Comparison of ENCODE assay signal across 9 cellular contexts in the genomic region with DNA sequence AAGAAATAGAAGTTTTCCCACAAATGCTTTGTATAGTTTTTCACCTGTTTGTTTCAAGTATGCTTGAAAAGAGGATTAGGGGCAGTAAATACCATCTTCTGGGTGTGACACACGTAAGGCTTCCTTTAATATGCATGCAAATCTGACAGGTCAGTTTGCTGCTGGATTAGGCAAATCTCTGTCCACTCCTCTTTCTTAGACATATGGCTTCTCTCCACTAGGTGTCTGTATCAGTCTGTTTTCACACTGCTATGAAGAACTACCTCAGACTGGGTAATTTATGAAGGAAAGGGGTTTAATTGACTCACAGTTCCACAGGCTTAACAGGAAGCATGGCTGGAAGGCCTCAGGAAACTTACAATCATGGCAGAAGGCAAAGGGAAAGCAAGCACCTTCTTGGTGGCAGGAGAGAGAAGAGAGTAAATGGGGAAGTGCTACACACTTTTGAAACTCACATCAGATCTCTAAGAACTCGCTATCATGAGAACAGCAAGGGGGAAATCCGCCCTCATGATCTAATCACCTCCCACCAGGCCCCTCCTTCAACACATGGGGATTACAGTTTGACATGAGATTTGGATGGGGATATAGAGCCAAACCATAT.
DNase-seq lines count a peak whose midpoint lies in the region; ATAC-seq and TF ChIP-seq lines count a peak whose summit lies in the region.
"Had no signal": no experiment of that assay in that cellular context is flagged by ENCODE, and none has a peak within 500 bp of the region (broad histone marks: within the 10 kb centered on the region; RNA-seq: fewer than 3 reads in every experiment).

No MANE protein-coding gene starts in this region.

- H3K27me3 Mint-ChIP-seq in IgD-negative memory B cell (no peaks in the 10 kb centered on the region), T-helper 17 cell (no peaks in the 10 kb centered on the region)

- DNase-seq in epithelial cell of esophagus (ENCODE audit: low read depth) = no peak
- DNase-seq in HK-2 (ENCODE audit: unreplicated experiment) = no peak
- DNase-seq in dedifferentiated amniotic fluid mesenchymal stem cell (ENCODE audit: extremely low spot score) = no peak
- DNase-seq in T-helper 17 cell = no peak
- DNase-seq: spleen had no signal

- H3K9me3 Mint-ChIP-seq in IgD-negative memory B cell = peaks cover 0 to 3% (median 0%) of the 10 kb centered on the region in 3 donors

- H3K9me3 ChIP-seq in T-helper 17 cell (ENCODE audit: control insufficient read depth, low read length, poor library complexity, severe bottlenecking) = no peaks in the 10 kb centered on the region
- H3K9me3 ChIP-seq: spleen had no signal

- peak; percentile 80 for ATAC-seq in GM21619 (IDR thresholded peaks at IDR 0.05; ENCODE audit: unreplicated experiment)
- no peak for ATAC-seq in T-helper 17 cell
- no peak for ATAC-seq in HG03108 (IDR thresholded peaks at IDR 0.05; ENCODE audit: unreplicated experiment)

- H3K4me3 Mint-ChIP-seq in IgD-negative memory B cell = peak overlapping the region in 2 of 4 donors; percentile 39 to 71
- no peak overlapping the region for H3K4me3 Mint-ChIP-seq in T-helper 17 cell

- H3K36me3 Mint-ChIP-seq in IgD-negative memory B cell = no peaks in the 10 kb centered on the region
- H3K36me3 Mint-ChIP-seq in T-helper 17 cell (ENCODE audit: low read depth) = peaks cover 2% of the 10 kb centered on the region

- TF ChIP-seq CTCF in GM12875 (IDR thresholded peaks at IDR 0.05; ENCODE audit: borderline replicate concordance, insufficient read depth, low read depth, low read length) (0 out of 2 replicates have a peak, but pooled peaks have one; percentile 9), epithelial cell of esophagus (IDR thresholded peaks at IDR 0.05; ENCODE audit: insufficient read depth, low read depth, low read length, missing control alignments) (peak; percentile 20)

- H3K27ac Mint-ChIP-seq in IgD-negative memory B cell (peak overlapping the region; percentile 25 to 82 (median 33)), T-helper 17 cell (no peak overlapping the region)

- H3K4me1 Mint-ChIP-seq in IgD-negative memory B cell (peaks cover 12 to 20% (median 13%) of the 10 kb centered on the region in 3 donors), T-helper 17 cell (peaks cover 12% of the 10 kb centered on the region)

- no peak overlapping the region for H3K4me3 ChIP-seq in GM12875 (ENCODE audit: low read depth, low read length)
- no peak overlapping the region for H3K4me3 ChIP-seq in epithelial cell of esophagus (ENCODE audit: low read length)
- H3K4me3 ChIP-seq: spleen had no signal
